ENCODE assay signal across 16 cellular contexts in genomic region chr3:58064923-58065638, GRCh38. TPM values are rescaled to one million over a fixed set of nuclear protein-coding genes. Genes with fewer than 3 reads are reported as not detected.
DNase-seq lines count a peak whose midpoint lies in the region; ATAC-seq and TF ChIP-seq lines count a peak whose summit lies in the region.
"Had no signal": no experiment of that assay in that cellular context is flagged by ENCODE, and none has a peak within 500 bp of the region (broad histone marks: within the 10 kb centered on the region; RNA-seq: fewer than 3 reads in every experiment).

No MANE protein-coding gene starts in this region.

- no CpG with 5 or more reads among the region's 10 CpGs for WGBS in neuronal stem cell (ENCODE audit: extremely low coverage in 2 of 2, insufficient read length in 2 of 2, insufficient replicate concordance in 1 of 2), 2 donors

- H3K27ac Mint-ChIP-seq in activated naive CD8-positive, alpha-beta T cell: peak overlapping the region; percentile 46
- no peak overlapping the region for H3K27ac Mint-ChIP-seq in activated naive CD8-positive, alpha-beta T cell treated with anti-CD3 and anti-CD28 coated beads for 36 hours
- H3K27ac Mint-ChIP-seq: natural killer cell had no signal

- H3K4me3 Mint-ChIP-seq in activated naive CD8-positive, alpha-beta T cell: no peak overlapping the region
- no peak overlapping the region for H3K4me3 Mint-ChIP-seq in activated naive CD8-positive, alpha-beta T cell treated with anti-CD3 and anti-CD28 coated beads for 36 hours
- H3K4me3 Mint-ChIP-seq: natural killer cell had no signal

- DNase-seq in activated naive CD8-positive, alpha-beta T cell treated with anti-CD3 and anti-CD28 coated beads for 36 hours: no peak
- DNase-seq in coronary artery (ENCODE audit: low spot score) (no peak), neuronal stem cell (ENCODE audit: low spot score) (no peak), COR-L47 (lab: John Stamatoyannopoulos, UW) (no peak)
- no peak for DNase-seq in effector CD8-positive, alpha-beta T cell (lab: John Stamatoyannopoulos, UW)
- DNase-seq: activated gamma-delta T cell, cerebellar nuclear complex, DMS 273 treated with DMSO at 0.1 percent for 48 hours, left colon, natural killer cell, NCI-H1930, NCI-H748 treated with DMSO at 0.1 percent for 48 hours, T1000 had no signal

- no peaks in the 10 kb centered on the region for H3K9me3 Mint-ChIP-seq in activated naive CD8-positive, alpha-beta T cell (ENCODE audit: low read depth)
- no peaks in the 10 kb centered on the region for H3K9me3 Mint-ChIP-seq in activated naive CD8-positive, alpha-beta T cell treated with anti-CD3 and anti-CD28 coated beads for 36 hours
- H3K9me3 Mint-ChIP-seq: natural killer cell had no signal

- H3K27ac ChIP-seq in coronary artery: peak overlapping the region; percentile 64 to 76
- H3K27ac ChIP-seq in neuronal stem cell (replicated peaks; ENCODE audit: low read length): no peak overlapping the region

- H3K23ac ChIP-seq in neuronal stem cell (ENCODE audit: low read depth, low read length, poor library complexity): no peak overlapping the region

- H3K36me3 Mint-ChIP-seq in activated naive CD8-positive, alpha-beta T cell: peaks cover 2% of the 10 kb centered on the region
- no peaks in the 10 kb centered on the region for H3K36me3 Mint-ChIP-seq in activated naive CD8-positive, alpha-beta T cell treated with anti-CD3 and anti-CD28 coated beads for 36 hours
- H3K36me3 Mint-ChIP-seq: natural killer cell had no signal

- no peak overlapping the region for H3K4me2 ChIP-seq in neuronal stem cell (ENCODE audit: insufficient read depth, low read length, poor library complexity, severe bottlenecking)

- no peak for TF ChIP-seq CTCF in coronary artery (IDR thresholded peaks at IDR 0.05)

- H3K4ac ChIP-seq in neuronal stem cell (ENCODE audit: low read length): no peak overlapping the region

- H2AFZ ChIP-seq in neuronal stem cell (ENCODE audit: low read length): no peak overlapping the region

- H3K14ac ChIP-seq in neuronal stem cell (ENCODE audit: low read length): no peak overlapping the region

- H2BK15ac ChIP-seq in neuronal stem cell (ENCODE audit: low read length): no peak overlapping the region

- H3K9me3 ChIP-seq in neuronal stem cell (replicated peaks in 1 of 2; ENCODE audit: control insufficient read depth in 2 of 2, insufficient read depth in 1 of 2, low read depth in 1 of 2, low read length in 2 of 2): no peaks in the 10 kb centered on the region

- peak overlapping the region; percentile 57 for H3K18ac ChIP-seq in neuronal stem cell (ENCODE audit: low read length)

- peaks cover 35% of the 10 kb centered on the region for H3K4me1 Mint-ChIP-seq in activated naive CD8-positive, alpha-beta T cell (ENCODE audit: low read depth)
- peaks cover 22% of the 10 kb centered on the region for H3K4me1 Mint-ChIP-seq in activated naive CD8-positive, alpha-beta T cell treated with anti-CD3 and anti-CD28 coated beads for 36 hours
- H3K4me1 Mint-ChIP-seq: natural killer cell had no signal

- H4K91ac ChIP-seq in neuronal stem cell (ENCODE audit: low read depth, low read length, poor library complexity): no peak overlapping the region

- no peaks in the 10 kb centered on the region for H3K36me3 ChIP-seq in neuronal stem cell (replicated peaks in 1 of 2; ENCODE audit: control insufficient read depth in 2 of 2, insufficient read depth in 2 of 2, low read length in 2 of 2)

- H2BK120ac ChIP-seq in neuronal stem cell (ENCODE audit: low read depth, low read length): peak overlapping the region; percentile 53

- H2BK12ac ChIP-seq in neuronal stem cell (ENCODE audit: low read length): no peak overlapping the region

- peak overlapping the region; percentile 9 for H2BK5ac ChIP-seq in neuronal stem cell (ENCODE audit: low read length)

- H3K79me1 ChIP-seq in neuronal stem cell (ENCODE audit: low read depth, low read length): no peaks in the 10 kb centered on the region

- no peaks in the 10 kb centered on the region for H3K27me3 Mint-ChIP-seq in activated naive CD8-positive, alpha-beta T cell
- no peaks in the 10 kb centered on the region for H3K27me3 Mint-ChIP-seq in activated naive CD8-positive, alpha-beta T cell treated with anti-CD3 and anti-CD28 coated beads for 36 hours

- no peak overlapping the region for H2AK5ac ChIP-seq in neuronal stem cell (ENCODE audit: low read depth, low read length)

- H3K4me3 ChIP-seq in coronary artery (no peak overlapping the region), neuronal stem cell (ENCODE audit: low read length in 2 of 2) (no peak overlapping the region)

- H3K9ac ChIP-seq in neuronal stem cell (ENCODE audit: low read depth, low read length, poor library complexity): no peak overlapping the region

- H3K4me1 ChIP-seq in neuronal stem cell (ENCODE audit: control insufficient read depth in 2 of 2, insufficient read depth in 1 of 2, low read depth in 1 of 2, low read length in 2 of 2): peaks cover 3 to 31% of the 10 kb centered on the region in 2 donors

- H3K27me3 ChIP-seq in neuronal stem cell (ENCODE audit: control insufficient read depth in 3 of 3, insufficient read depth in 3 of 3, low read depth in 1 of 3, low read length in 3 of 3): no peaks in the 10 kb centered on the region

- no peak overlapping the region for H4K8ac ChIP-seq in neuronal stem cell (ENCODE audit: low read depth, low read length)

- ATAC-seq in HG02973 (IDR thresholded peaks at IDR 0.05; ENCODE audit: unreplicated experiment): no peak
- no peak for ATAC-seq in GM19452 (IDR thresholded peaks at IDR 0.05; ENCODE audit: unreplicated experiment)
- ATAC-seq: left colon, natural killer cell had no signal

RNA-seq across cellular contexts. Expression of gene FLNB, which starts 56.9 kb away (rescaled TPM):
- 10 to 100 TPM; 23.2 to 27.4 TPM for total RNA-seq in activated naive CD8-positive, alpha-beta T cell treated with anti-CD3 and anti-CD28 coated beads for 36 hours
- 19.0 TPM for polyA plus RNA-seq in neuronal stem cell (2013, experiment 1 of 2)
- polyA plus RNA-seq in neuronal stem cell (2013, experiment 2 of 2): 20.1 TPM
